28 cellular contexts compared by ENCODE assay signal in genomic region chr17:56935461-56935860, GRCh38.
"Had no signal": no experiment of that assay in that cellular context is flagged by ENCODE, and none has a peak within 500 bp of the region (broad histone marks: within the 10 kb centered on the region; RNA-seq: fewer than 3 reads in every experiment).

No MANE protein-coding gene starts in this region.

- H3K27ac Mint-ChIP-seq: dendritic cell treated with granulocyte-macrophage colony-stimulating factor and Interleukin-4, amounts not matched to agents 40 ng/mL and 50 ng/mL, for 4 days; effector memory CD8-positive, alpha-beta T cell; endodermal cell had no signal

- ATAC-seq: effector memory CD8-positive, alpha-beta T cell; esophagus mucosa; foreskin keratinocyte; gastrocnemius medialis; gastroesophageal sphincter; heart left ventricle; heart right ventricle had no signal

- H3K4me3 Mint-ChIP-seq: dendritic cell treated with granulocyte-macrophage colony-stimulating factor and Interleukin-4, amounts not matched to agents 40 ng/mL and 50 ng/mL, for 4 days; effector memory CD8-positive, alpha-beta T cell; endodermal cell had no signal

- H3K27me3 Mint-ChIP-seq: dendritic cell treated with granulocyte-macrophage colony-stimulating factor and Interleukin-4, amounts not matched to agents 40 ng/mL and 50 ng/mL, for 4 days; effector memory CD8-positive, alpha-beta T cell had no signal

- H3K36me3 ChIP-seq: colonic mucosa had no signal

- DNase-seq: colonic mucosa; cortex of kidney; dermis blood vessel endothelial cell; dorsolateral prefrontal cortex; effector CD4-positive, alpha-beta T cell; effector CD8-positive, alpha-beta T cell; effector memory CD4-positive, alpha-beta T cell; effector memory CD8-positive, alpha-beta T cell; endodermal cell; erythroblast; esophagus squamous epithelium; foreskin fibroblast; foreskin keratinocyte; foreskin melanocyte; gastrocnemius medialis; glutamatergic neuron; head of caudate nucleus; heart left ventricle; heart right ventricle had no signal

- H3K4me1 ChIP-seq: colonic mucosa, gastrocnemius medialis, gastroesophageal sphincter had no signal

- H3K4me1 Mint-ChIP-seq: endodermal cell had no signal

- H3K4me3 ChIP-seq: colonic mucosa, coronary artery, dorsolateral prefrontal cortex, esophagus muscularis mucosa, esophagus squamous epithelium, gastrocnemius medialis, gastroesophageal sphincter, heart left ventricle, heart right ventricle had no signal

- H3K27ac ChIP-seq: colonic mucosa, coronary artery, dorsolateral prefrontal cortex, esophagus muscularis mucosa, gastrocnemius medialis, gastroesophageal sphincter, heart left ventricle, heart right ventricle had no signal

- H3K27me3 ChIP-seq: colonic mucosa, dorsolateral prefrontal cortex, esophagus muscularis mucosa, esophagus squamous epithelium, foreskin keratinocyte, gastrocnemius medialis, gastroesophageal sphincter, heart left ventricle, heart right ventricle had no signal

- FAIRE-seq: colon, endometrium, endothelial cell of umbilical vein, frontal cortex had no signal

- H3K9me3 ChIP-seq: colonic mucosa, esophagus muscularis mucosa, esophagus squamous epithelium, gastrocnemius medialis, gastroesophageal sphincter had no signal
